Comparison of ENCODE assay signal across 18 cellular contexts in the genomic region with DNA sequence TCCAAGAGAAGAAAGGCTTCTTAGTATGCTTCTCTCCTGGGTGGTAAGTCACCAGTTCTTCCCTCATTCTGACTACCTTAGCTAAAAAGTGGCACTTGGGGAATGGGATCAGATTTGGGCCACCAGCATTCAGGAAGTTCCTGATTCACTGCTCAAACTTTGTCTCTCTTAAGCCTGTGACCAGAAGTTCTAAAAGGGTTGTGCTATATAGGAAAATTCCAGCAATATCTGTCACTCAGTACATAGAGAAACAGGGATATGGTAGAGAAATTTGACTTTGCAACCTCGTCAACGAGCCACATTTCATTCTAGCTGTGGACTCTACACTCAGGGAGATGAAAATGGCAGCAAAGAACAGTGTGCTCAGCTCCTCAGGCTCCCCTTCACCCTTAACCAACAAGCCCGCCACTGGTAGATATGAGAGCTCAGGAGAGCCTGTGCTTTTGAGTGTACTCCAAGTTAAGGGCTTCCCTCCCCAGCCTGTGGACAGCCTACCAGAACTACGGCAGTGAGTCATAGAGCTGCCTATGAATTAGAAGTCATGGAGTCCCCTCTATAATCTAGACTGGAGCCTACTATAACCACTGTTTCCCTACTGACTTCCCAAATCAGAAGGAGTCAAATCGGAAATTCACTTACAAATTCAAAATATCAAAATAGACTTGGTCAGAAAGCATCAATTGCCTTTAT. TPM values are rescaled to one million over a fixed set of nuclear protein-coding genes. Genes with fewer than 3 reads are reported as not detected.
A peak's percentile ranks its signal among the peaks of the same experiment; 100 is the strongest.
DNase-seq lines count a peak whose midpoint lies in the region; ATAC-seq, FAIRE-seq and TF ChIP-seq lines count a peak whose summit lies in the region.
"Had no signal": no experiment of that assay in that cellular context is flagged by ENCODE, and none has a peak within 500 bp of the region (broad histone marks: within the 10 kb centered on the region; RNA-seq: fewer than 3 reads in every experiment).

No MANE protein-coding gene starts in this region.

- H3K79me2 ChIP-seq in HepG2 (ENCODE audit: insufficient read depth, low read length) = no peaks in the 10 kb centered on the region

- TF ChIP-seq CTCF in fibroblast of villous mesenchyme (IDR thresholded peaks at IDR 0.05; ENCODE audit: insufficient read depth, low read depth, low read length) = no peak
- no peak for TF ChIP-seq CTCF in omental fat pad (IDR thresholded peaks at IDR 0.05)
- TF ChIP-seq CTCF in dorsolateral prefrontal cortex (IDR thresholded peaks at IDR 0.05 in 54 of 56, conservative IDR thresholded peaks at IDR 0.05 in 2 of 56; ENCODE audit: low read depth in 1 of 56, partially characterized antibody in 56 of 56) = no peak
- no peak for TF ChIP-seq CTCF in HepG2 (CRISPR knock-in tag; IDR thresholded peaks at IDR 0.05)

- WGBS in HepG2 (ENCODE audit: low lambda C conversion rate) = 95% methylated on average over 5 of the region's 5 CpGs

- no peak overlapping the region for H3K4me2 ChIP-seq in HepG2 (ENCODE audit: low read depth, low read length)
- H3K4me2 ChIP-seq: BLaER1 had no signal

- CTCF ChIA-PET in HepG2 (lab: Yijun Ruan, JAX; ENCODE audit: low intra/inter-chr PET ratio, low total read pairs) = no interaction called here

- no peak for FAIRE-seq in HepG2 (lab: Jason Lieb, UNC)

- no TSS peak for BruUV-seq in HepG2 (replicated peaks; lab: Mats Ljungman, UMichigan)

- peak; percentile 22 for ATAC-seq in omental fat pad (ENCODE audit: low FRiP score)
- no peak for ATAC-seq in esophagus mucosa
- ATAC-seq in HepG2 = no peak
- ATAC-seq in HG02759 (IDR thresholded peaks at IDR 0.05; ENCODE audit: unreplicated experiment) = no peak
- ATAC-seq: GM12878, HCT116 had no signal

- no peak overlapping the region for H3K9ac ChIP-seq in HepG2 (ENCODE audit: insufficient read depth, low read depth, low read length)
- H3K9ac ChIP-seq: BLaER1 had no signal

- no peak for TF ChIP-seq EP300 in HepG2 (IDR thresholded peaks at IDR 0.05; ENCODE audit: low read depth in 2 of 2, low read length in 2 of 2)
- TF ChIP-seq EP300 in HepG2 (CRISPR knock-in tag; IDR thresholded peaks at IDR 0.05; ENCODE audit: borderline replicate concordance) = no peak

- in situ Hi-C loops in HepG2 (cut with HindIII; ENCODE audit: extremely low pct_ligation_motif_present, low pct_unique_long_range_greater_than_20kb) = no loop called here

- H3K27me3 ChIP-seq in SJSA1 (replicated peaks) (no peaks in the 10 kb centered on the region), dorsolateral prefrontal cortex (no peaks in the 10 kb centered on the region), HepG2 (ENCODE audit: control insufficient read depth in 1 of 2, insufficient read depth in 2 of 2, low read length in 2 of 2) (no peaks in the 10 kb centered on the region)
- H3K27me3 ChIP-seq: BLaER1 had no signal

- H3K9me3 ChIP-seq in SJSA1 (replicated peaks) = no peaks in the 10 kb centered on the region
- no peaks in the 10 kb centered on the region for H3K9me3 ChIP-seq in HepG2 (ENCODE audit: low read length)
- H3K9me3 ChIP-seq: BLaER1 had no signal

- peak overlapping the region; percentile 46 for H3K27ac ChIP-seq in SJSA1
- peak overlapping the region in 7 of 59 donors; percentile 12 to 37 (median 21) for H3K27ac ChIP-seq in dorsolateral prefrontal cortex
- no peak overlapping the region for H3K27ac ChIP-seq in HepG2 (ENCODE audit: extremely low read length, insufficient read depth, low read length)
- H3K27ac ChIP-seq: BLaER1, skin epidermis had no signal

- peaks cover 26% of the 10 kb centered on the region for H3K4me1 ChIP-seq in SJSA1 (replicated peaks)
- H3K4me1 ChIP-seq in HepG2 (ENCODE audit: insufficient read depth, low read length) = no peaks in the 10 kb centered on the region
- H3K4me1 ChIP-seq: BLaER1 had no signal

- POLR2A ChIA-PET in HepG2 (lab: Yijun Ruan, JAX) = no interaction called here

- H2AFZ ChIP-seq in HepG2 (ENCODE audit: low read length) = no peak overlapping the region

- intact Hi-C loops in dorsolateral prefrontal cortex (cut with DNase I) = no loop called here
- intact Hi-C loops in HepG2 (cut with micrococcal nuclease; ENCODE audit: unreplicated experiment) = no loop called here

- no peak overlapping the region for H3K4me3 ChIP-seq in SJSA1
- H3K4me3 ChIP-seq in fibroblast of villous mesenchyme (ENCODE audit: low read depth, low read length) = no peak overlapping the region
- H3K4me3 ChIP-seq in dorsolateral prefrontal cortex = no peak overlapping the region
- H3K4me3 ChIP-seq in HepG2 (replicated peaks in 1 of 3; ENCODE audit: insufficient read depth in 1 of 3, low read depth in 2 of 3, low read length in 3 of 3) = no peak overlapping the region
- H3K4me3 ChIP-seq: BLaER1, GM12878, skin epidermis had no signal

- no peak for TF ChIP-seq POLR2A in HepG2 (IDR thresholded peaks at IDR 0.05; ENCODE audit: insufficient read depth in 1 of 2, low read depth in 2 of 2, low read length in 2 of 2)

- H3K36me3 ChIP-seq in SJSA1 = peaks cover 10% of the 10 kb centered on the region; the same call in 1 of the 2 replicates
- H3K36me3 ChIP-seq in HepG2 (replicated peaks in 1 of 2; ENCODE audit: control insufficient read depth in 1 of 2, insufficient read depth in 2 of 2, low read length in 2 of 2) = no peaks in the 10 kb centered on the region

- TF ChIP-seq RAD21 in HepG2 (CRISPR knock-in tag; IDR thresholded peaks at IDR 0.05) = no peak

- no peaks in the 10 kb centered on the region for H4K20me1 ChIP-seq in HepG2 (ENCODE audit: insufficient read depth, low read length)
- H4K20me1 ChIP-seq: BLaER1 had no signal

- DNase-seq in EL = peak; percentile 43
- peak; percentile 49 to 60 for DNase-seq in SJSA1 (ENCODE audit: low read depth in 1 of 2, low spot score in 2 of 2)
- peak; percentile 67 for DNase-seq in fibroblast of villous mesenchyme (ENCODE audit: low read depth)
- no peak for DNase-seq in omental fat pad (ENCODE audit: low spot score)
- DNase-seq in dorsolateral prefrontal cortex = no peak
- DNase-seq in HepG2 (ENCODE audit: low spot score) = no peak
- DNase-seq: activated effector memory CD4-positive, alpha-beta T cell treated with anti-CD3 and anti-CD28 coated beads, Interleukin-2, amount 50 U/mL, for 16 hours; aorta; DND-41; NCI-H1105; NCI-H345; stimulated activated naive CD4-positive, alpha-beta T cell had no signal

TF ChIP-seq in HepG2, 621 proteins besides CTCF, POLR2A, EP300 and RAD21 (continues in another document):
- no peak for TF ChIP-seq ZNF878 (CRISPR knock-in tag; IDR thresholded peaks at IDR 0.05)
- TF ChIP-seq BRD4 (CRISPR knock-in tag; IDR thresholded peaks at IDR 0.05) = no peak
- no peak for TF ChIP-seq TCF7L2 (IDR thresholded peaks at IDR 0.05; ENCODE audit: low read depth, low read length)
- no peak for TF ChIP-seq NFIC (IDR thresholded peaks at IDR 0.05; ENCODE audit: low read length)
- no peak for TF ChIP-seq MTA1 (CRISPR knock-in tag; IDR thresholded peaks at IDR 0.05; ENCODE audit: borderline replicate concordance)
- TF ChIP-seq, protein P1, sequence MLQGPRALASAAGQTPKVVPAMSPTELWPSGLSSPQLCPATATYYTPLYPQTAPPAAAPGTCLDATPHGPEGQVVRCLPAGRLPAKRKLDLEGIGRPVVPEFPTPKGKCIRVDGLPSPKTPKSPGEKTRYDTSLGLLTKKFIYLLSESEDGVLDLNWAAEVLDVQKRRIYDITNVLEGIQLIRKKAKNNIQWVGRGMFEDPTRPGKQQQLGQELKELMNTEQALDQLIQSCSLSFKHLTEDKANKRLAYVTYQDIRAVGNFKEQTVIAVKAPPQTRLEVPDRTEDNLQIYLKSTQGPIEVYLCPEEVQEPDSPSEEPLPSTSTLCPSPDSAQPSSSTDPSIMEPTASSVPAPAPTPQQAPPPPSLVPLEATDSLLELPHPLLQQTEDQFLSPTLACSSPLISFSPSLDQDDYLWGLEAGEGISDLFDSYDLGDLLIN (CRISPR knock-in tag; IDR thresholded peaks at IDR 0.05; ENCODE audit: borderline replicate concordance) = no peak
- no peak for TF ChIP-seq DMAP1 (CRISPR knock-in tag; IDR thresholded peaks at IDR 0.05)
- no peak for TF ChIP-seq ELF4 (CRISPR knock-in tag; IDR thresholded peaks at IDR 0.05; ENCODE audit: borderline replicate concordance)
- no peak for TF ChIP-seq TSC22D2 (CRISPR knock-in tag; IDR thresholded peaks at IDR 0.05; ENCODE audit: borderline replicate concordance)
- no peak for TF ChIP-seq ZNF562 (CRISPR knock-in tag; IDR thresholded peaks at IDR 0.05; ENCODE audit: borderline replicate concordance)
- TF ChIP-seq SOX5 (CRISPR knock-in tag; IDR thresholded peaks at IDR 0.05; ENCODE audit: borderline replicate concordance) = no peak
- TF ChIP-seq ATF1 (CRISPR knock-in tag; IDR thresholded peaks at IDR 0.05) = no peak
- TF ChIP-seq RXRA (CRISPR knock-in tag; IDR thresholded peaks at IDR 0.05) = no peak

RNA-seq across cellular contexts. Expression of gene MYO5C, which starts 52.6 kb away (rescaled TPM):
- 0.16 and 0.47 TPM in 2 replicates for total RNA-seq in SJSA1 (2014; rRNA removed; shearing (Covaris generic))
- total RNA-seq in fibroblast of villous mesenchyme = under 0.01 TPM in 1 of 2 replicates, not detected in the other
- 10 to 100 TPM in 3 of 4 donors, 1 to 10 TPM in 1; 7.7 to 58.3 (median 15.5) TPM for total RNA-seq in omental fat pad
- total RNA-seq in esophagus mucosa = 19.7 TPM
- 10 to 100 TPM in 100 of 120 experiments, 1 to 10 TPM in 20; 5.9 to 29.2 (median 12.9) TPM for total RNA-seq in dorsolateral prefrontal cortex
- 23.7 and 37.3 TPM in 2 replicates for total RNA-seq in HepG2 (2016; rRNA removed; fragmentation: Illumina TruSeq; extraction: Trizol)
- total RNA-seq in HepG2 (2016; cell fraction: cytosol; rRNA removed; fragmentation: Illumina TruSeq; extraction: Trizol; ENCODE audit: low read depth) = 7.8 and 10.0 TPM in 2 replicates
- total RNA-seq in HepG2 (2016; cell fraction: insoluble cytoplasmic fraction; rRNA removed; fragmentation: Illumina TruSeq; extraction: Trizol) = 22.8 and 32.5 TPM in 2 replicates
- total RNA-seq in HepG2 (2016; cell fraction: membrane; rRNA removed; fragmentation: Illumina TruSeq; extraction: Trizol) = 18.9 and 21.8 TPM in 2 replicates
- 39.3 and 39.5 TPM in 2 replicates for total RNA-seq in HepG2 (2016; cell fraction: nucleus; rRNA removed; fragmentation: Illumina TruSeq; extraction: Trizol)
- polyA plus RNA-seq in HepG2 (2011; rRNA removed) = 13.7 and 15.7 TPM in 2 replicates
- polyA plus RNA-seq in HepG2 (2011; cell fraction: cytosol; rRNA removed) = 7.3 and 7.9 TPM in 2 replicates
- polyA plus RNA-seq in HepG2 (2011; cell fraction: nucleus; rRNA removed) = 17.4 and 19.9 TPM in 2 replicates
- 7.0 and 10.2 TPM in 2 replicates for polyA plus RNA-seq in HepG2 (2012)
- 1.7 and 1.8 TPM in 2 replicates for polyA plus RNA-seq in HepG2 (2016; cell fraction: cytosol; fragmentation: Illumina TruSeq; extraction: Trizol; ENCODE audit: low read depth)
- 23.1 and 25.5 TPM in 2 replicates for polyA plus RNA-seq in HepG2 (2016; cell fraction: insoluble cytoplasmic fraction; fragmentation: Illumina TruSeq; extraction: Trizol; ENCODE audit: low read depth)
- 4.2 TPM in 2 replicates for polyA plus RNA-seq in HepG2 (2016; cell fraction: membrane; fragmentation: Illumina TruSeq; extraction: Trizol; ENCODE audit: low read depth)
- 35.8 and 37.1 TPM in 2 replicates for polyA plus RNA-seq in HepG2 (2016; cell fraction: nucleus; fragmentation: Illumina TruSeq; extraction: Trizol; ENCODE audit: insufficient read depth, low read depth)
- polyA minus RNA-seq in HepG2 (2011; rRNA and poly(A)+ RNA removed; ENCODE audit: low replicate concordance) = 23.1 and 52.1 TPM in 2 replicates
- 10.5 and 13.8 TPM in 2 replicates for polyA minus RNA-seq in HepG2 (2011; cell fraction: cytosol; rRNA and poly(A)+ RNA removed)
- polyA minus RNA-seq in HepG2 (2011; cell fraction: nucleus; rRNA and poly(A)+ RNA removed) = 52.0 and 54.7 TPM in 2 replicates

Comparison
In these comparisons a context has a peak if more than half of its experiments do, and no peak if none do; other contexts are left out.
1. DNase-seq: peak in EL (single experiment), SJSA1 (2 of 2) and fibroblast of villous mesenchyme (single experiment); none in omental fat pad (single experiment), dorsolateral prefrontal cortex (0 of 10) and HepG2 (single experiment).